ENCODE assay signal across 25 cellular contexts in the genomic region with DNA sequence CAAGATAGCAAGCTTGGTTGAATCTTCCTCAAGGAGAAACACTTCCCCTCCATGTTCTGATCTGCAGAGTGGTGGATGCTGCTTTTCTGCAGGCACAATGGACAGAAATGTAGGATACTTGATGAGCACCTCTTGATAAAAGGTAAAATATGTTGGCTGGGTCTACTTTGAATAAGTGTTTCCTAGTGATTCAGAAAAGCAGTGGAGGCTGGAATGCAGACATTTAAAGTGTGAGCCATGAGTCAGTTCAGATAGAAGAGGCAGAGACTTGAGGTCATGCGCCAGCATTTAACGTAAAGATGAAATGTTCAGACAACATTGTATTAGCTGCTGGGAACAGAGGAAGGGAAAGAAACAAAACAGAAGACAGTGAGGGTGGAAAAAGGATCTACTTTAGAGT.
"Had no signal": no experiment of that assay in that cellular context is flagged by ENCODE, and none has a peak within 500 bp of the region (broad histone marks: within the 10 kb centered on the region; RNA-seq: fewer than 3 reads in every experiment).

No MANE protein-coding gene starts in this region.

- DNase-seq: activated CD4-positive, alpha-beta T cell treated with anti-CD3 and anti-CD28 coated beads for 36 hours; activated CD4-positive, CD25-positive, alpha-beta regulatory T cell; activated CD8-positive, alpha-beta memory T cell treated with anti-CD3 and anti-CD28 coated beads, Interleukin-2, amount 10 ng/mL, durations not matched to agents 7 days and 5 days; activated CD8-positive, alpha-beta T cell treated with anti-CD3 and anti-CD28 coated beads, Interleukin-2, amount 10 ng/mL, durations not matched to agents 7 days and 5 days; activated effector memory CD4-positive, alpha-beta T cell treated with Interleukin-2 at 50 U/mL for 16 hours; activated naive CD4-positive, alpha-beta T cell treated with anti-CD3 and anti-CD28 coated beads for 36 hours; activated naive CD8-positive, alpha-beta T cell treated with anti-CD3 and anti-CD28 coated beads for 36 hours; adrenal gland; aorta; dermis blood vessel endothelial cell; effector CD4-positive, alpha-beta T cell; islet precursor cell; left colon; posterior cingulate gyrus; right cardiac atrium; stimulated activated CD4-positive, alpha-beta T cell treated with anti-CD3 and anti-CD28 coated beads, Interleukin-2, amount 100 ng/mL, for 48 hours; stimulated activated naive CD8-positive, alpha-beta T cell treated with anti-CD3 and anti-CD28 coated beads, Interleukin-15, Interleukin-2, amounts not matched to agents 100 U/mL and 50 U/mL, for 24 hours; testis; transverse colon; uterus had no signal

- H3K27me3 Mint-ChIP-seq: activated CD8-positive, alpha-beta memory T cell treated with anti-CD3 and anti-CD28 coated beads, Interleukin-2, amount 10 ng/mL, durations not matched to agents 7 days and 5 days; activated naive CD8-positive, alpha-beta T cell treated with anti-CD3 and anti-CD28 coated beads for 36 hours; memory B cell had no signal

- H3K36me3 ChIP-seq: adrenal gland, gastroesophageal sphincter, transverse colon, uterus had no signal

- H3K4me1 ChIP-seq: adrenal gland, gastroesophageal sphincter, testis, transverse colon, uterus had no signal

- H3K4me1 Mint-ChIP-seq: activated CD4-positive, alpha-beta T cell treated with anti-CD3 and anti-CD28 coated beads for 36 hours; activated CD8-positive, alpha-beta memory T cell treated with anti-CD3 and anti-CD28 coated beads, Interleukin-2, amount 10 ng/mL, durations not matched to agents 7 days and 5 days; activated naive CD8-positive, alpha-beta T cell treated with anti-CD3 and anti-CD28 coated beads for 36 hours; central memory CD8-positive, alpha-beta T cell; memory B cell had no signal

- H3K27me3 ChIP-seq: adrenal gland, gastroesophageal sphincter, hepatocyte, testis, transverse colon, uterus had no signal

- H3K27ac ChIP-seq: adrenal gland, gastroesophageal sphincter, hepatocyte, testis, transverse colon, uterus had no signal

- H3K4me3 ChIP-seq: adrenal gland, gastroesophageal sphincter, hepatocyte, testis, transverse colon, uterus had no signal

- H3K79me2 ChIP-seq: hepatocyte had no signal

- ATAC-seq: activated CD4-positive, alpha-beta T cell treated with anti-CD3 and anti-CD28 coated beads for 36 hours; activated CD8-positive, alpha-beta memory T cell treated with anti-CD3 and anti-CD28 coated beads, Interleukin-2, amount 10 ng/mL, durations not matched to agents 7 days and 5 days; activated CD8-positive, alpha-beta T cell treated with anti-CD3 and anti-CD28 coated beads, Interleukin-2, amount 10 ng/mL, durations not matched to agents 7 days and 5 days; gastroesophageal sphincter; left colon; natural killer cell treated with Interleukin-12 subunit alpha and Interleukin-12 subunit beta and Interleukin-15 and Interleukin-18, amount 100 ng/mL, for 72 hours; right cardiac atrium; stimulated activated naive CD8-positive, alpha-beta T cell treated with anti-CD3 and anti-CD28 coated beads, Interleukin-15, Interleukin-2, amounts not matched to agents 100 U/mL and 50 U/mL, for 24 hours had no signal

- H3K27ac Mint-ChIP-seq: activated CD4-positive, alpha-beta T cell treated with anti-CD3 and anti-CD28 coated beads for 36 hours; activated CD8-positive, alpha-beta memory T cell treated with anti-CD3 and anti-CD28 coated beads, Interleukin-2, amount 10 ng/mL, durations not matched to agents 7 days and 5 days; activated CD8-positive, alpha-beta T cell treated with anti-CD3 and anti-CD28 coated beads, Interleukin-2, amount 10 ng/mL, durations not matched to agents 7 days and 5 days; activated naive CD4-positive, alpha-beta T cell treated with anti-CD3 and anti-CD28 coated beads for 36 hours; activated naive CD8-positive, alpha-beta T cell treated with anti-CD3 and anti-CD28 coated beads for 36 hours; memory B cell; natural killer cell treated with Interleukin-12 subunit alpha and Interleukin-12 subunit beta and Interleukin-15 and Interleukin-18, amount 100 ng/mL, for 72 hours had no signal

- H3K4me2 ChIP-seq: hepatocyte had no signal

- H3K4me3 Mint-ChIP-seq: activated CD4-positive, alpha-beta T cell treated with anti-CD3 and anti-CD28 coated beads for 36 hours; activated CD8-positive, alpha-beta memory T cell treated with anti-CD3 and anti-CD28 coated beads, Interleukin-2, amount 10 ng/mL, durations not matched to agents 7 days and 5 days; activated CD8-positive, alpha-beta T cell treated with anti-CD3 and anti-CD28 coated beads, Interleukin-2, amount 10 ng/mL, durations not matched to agents 7 days and 5 days; activated naive CD4-positive, alpha-beta T cell treated with anti-CD3 and anti-CD28 coated beads for 36 hours; activated naive CD8-positive, alpha-beta T cell treated with anti-CD3 and anti-CD28 coated beads for 36 hours; central memory CD8-positive, alpha-beta T cell; memory B cell; natural killer cell treated with Interleukin-12 subunit alpha and Interleukin-12 subunit beta and Interleukin-15 and Interleukin-18, amount 100 ng/mL, for 72 hours had no signal

- H3K36me3 Mint-ChIP-seq: activated CD8-positive, alpha-beta memory T cell treated with anti-CD3 and anti-CD28 coated beads, Interleukin-2, amount 10 ng/mL, durations not matched to agents 7 days and 5 days; activated naive CD8-positive, alpha-beta T cell treated with anti-CD3 and anti-CD28 coated beads for 36 hours; memory B cell; natural killer cell treated with Interleukin-12 subunit alpha and Interleukin-12 subunit beta and Interleukin-15 and Interleukin-18, amount 100 ng/mL, for 72 hours had no signal

- H3K9me3 Mint-ChIP-seq: activated naive CD4-positive, alpha-beta T cell treated with anti-CD3 and anti-CD28 coated beads for 36 hours; activated naive CD8-positive, alpha-beta T cell treated with anti-CD3 and anti-CD28 coated beads for 36 hours; central memory CD8-positive, alpha-beta T cell; memory B cell; natural killer cell treated with Interleukin-12 subunit alpha and Interleukin-12 subunit beta and Interleukin-15 and Interleukin-18, amount 100 ng/mL, for 72 hours had no signal

- H3K9me3 ChIP-seq: adrenal gland, gastroesophageal sphincter, testis, transverse colon, uterus had no signal

- H2AFZ ChIP-seq: hepatocyte had no signal
